Comparison of ENCODE assay signal across 10 cellular contexts in genomic region chr10:63976538-63976937, GRCh38.
DNase-seq lines count a peak whose midpoint lies in the region; ATAC-seq and TF ChIP-seq lines count a peak whose summit lies in the region.
"Had no signal": no experiment of that assay in that cellular context is flagged by ENCODE, and none has a peak within 500 bp of the region (broad histone marks: within the 10 kb centered on the region; RNA-seq: fewer than 3 reads in every experiment).

No MANE protein-coding gene starts in this region.

- H3K4me3 Mint-ChIP-seq in naive B cell: no peak overlapping the region
- H3K4me3 Mint-ChIP-seq: central memory CD8-positive, alpha-beta T cell had no signal

- no peaks in the 10 kb centered on the region for H3K27me3 Mint-ChIP-seq in naive B cell
- H3K27me3 Mint-ChIP-seq: CD4-positive, CD25-positive, alpha-beta regulatory T cell; central memory CD8-positive, alpha-beta T cell had no signal

- no peak for TF ChIP-seq POLR2A in gastroesophageal sphincter (IDR thresholded peaks at IDR 0.05)

- H3K4me3 ChIP-seq in RWPE2 (ENCODE audit: severe bottlenecking): no peak overlapping the region
- no peak overlapping the region for H3K4me3 ChIP-seq in gastroesophageal sphincter

- no CpG with 5 or more reads among the region's 5 CpGs for WGBS in gastroesophageal sphincter (ENCODE audit: low coverage in 1 of 2), 2 donors

- H3K4me1 Mint-ChIP-seq in naive B cell: peaks cover 13 to 15% (median 14%) of the 10 kb centered on the region in 3 donors
- H3K4me1 Mint-ChIP-seq: CD4-positive, CD25-positive, alpha-beta regulatory T cell; central memory CD8-positive, alpha-beta T cell had no signal

- H3K27ac ChIP-seq in RWPE2 (ENCODE audit: poor library complexity, severe bottlenecking) (no peak overlapping the region), gastroesophageal sphincter (no peak overlapping the region)

- no peak for TF ChIP-seq EP300 in gastroesophageal sphincter (IDR thresholded peaks at IDR 0.05)

- H3K4me1 ChIP-seq in RWPE2 (ENCODE audit: insufficient read depth, poor library complexity, severe bottlenecking) (no peaks in the 10 kb centered on the region), gastroesophageal sphincter (no peaks in the 10 kb centered on the region)

- no peak for TF ChIP-seq CTCF in RWPE2 (IDR thresholded peaks at IDR 0.05; ENCODE audit: poor library complexity, severe bottlenecking)
- peak in 2 of 4 experiments; percentile 8 to 28 for TF ChIP-seq CTCF in gastroesophageal sphincter (IDR thresholded peaks at IDR 0.05)

- H3K36me3 ChIP-seq in RWPE2 (ENCODE audit: low read depth) (no peaks in the 10 kb centered on the region), gastroesophageal sphincter (no peaks in the 10 kb centered on the region)

- ATAC-seq in GM19438 (IDR thresholded peaks at IDR 0.05; ENCODE audit: low read depth, unreplicated experiment): peak; percentile 96
- peak; percentile 91 for ATAC-seq in HG03342 (IDR thresholded peaks at IDR 0.05; ENCODE audit: unreplicated experiment)
- peak; percentile 73 for ATAC-seq in RWPE2 (ENCODE audit: low read depth)
- peak; percentile 50 to 52 for ATAC-seq in naive B cell (ENCODE audit: low read depth in 2 of 2)
- ATAC-seq in gastroesophageal sphincter: no peak

- H3K27me3 ChIP-seq in RWPE2 (ENCODE audit: insufficient read depth, poor library complexity, severe bottlenecking): peaks cover 1% of the 10 kb centered on the region
- H3K27me3 ChIP-seq in gastroesophageal sphincter: no peaks in the 10 kb centered on the region

- H3K9me3 ChIP-seq in RWPE2 (ENCODE audit: severe bottlenecking) (no peaks in the 10 kb centered on the region), gastroesophageal sphincter (peaks cover 0 to under 1% (median 0%) of the 10 kb centered on the region in 3 donors)

- H3K9me3 Mint-ChIP-seq in naive B cell: peaks cover 0 to 2% (median 0%) of the 10 kb centered on the region in 7 donors

- H3K36me3 Mint-ChIP-seq in naive B cell: no peaks in the 10 kb centered on the region
- H3K36me3 Mint-ChIP-seq: CD4-positive, CD25-positive, alpha-beta regulatory T cell had no signal

- DNase-seq in NCI-H1417 (lab: John Stamatoyannopoulos, UW) (peak in 2 of 3 experiments; percentile 38 to 72), NCI-H1417 treated with DMSO at 0.1 percent for 48 hours (lab: John Stamatoyannopoulos, UW) (no peak), RWPE2 (ENCODE audit: low spot score) (no peak), ecto neural progenitor cell (ENCODE audit: low spot score) (peak; percentile 69), naive B cell (no peak)

- peak overlapping the region in 1 of 6 donors; percentile 53 for H3K27ac Mint-ChIP-seq in naive B cell
- H3K27ac Mint-ChIP-seq: CD4-positive, CD25-positive, alpha-beta regulatory T cell had no signal

Comparison
In these comparisons a context has a peak if more than half of its experiments do, and no peak if none do; other contexts are left out.
1. DNase-seq: peak in NCI-H1417 (2 of 3) and ecto neural progenitor cell (single experiment); none in NCI-H1417 treated with DMSO at 0.1 percent for 48 hours (single experiment), RWPE2 (single experiment) and naive B cell (single experiment).